24 cellular contexts compared by ENCODE assay signal in genomic region chr19:4034048-4035017, GRCh38. TPM values are rescaled to one million over a fixed set of nuclear protein-coding genes. Genes with fewer than 3 reads are reported as not detected.
DNase-seq lines count a peak whose midpoint lies in the region; ATAC-seq and TF ChIP-seq lines count a peak whose summit lies in the region.
"Had no signal": no experiment of that assay in that cellular context is flagged by ENCODE, and none has a peak within 500 bp of the region (broad histone marks: within the 10 kb centered on the region; RNA-seq: fewer than 3 reads in every experiment).

No MANE protein-coding gene starts in this region.

- no peak overlapping the region for H4K91ac ChIP-seq in IMR-90 (ENCODE audit: insufficient read depth, low read depth, low read length)

- TF ChIP-seq POLR2A in IMR-90 (IDR thresholded peaks at IDR 0.05; ENCODE audit: low read depth, low read length), result 0 out of 2 replicates have a peak, but pooled peaks have one; percentile 5

- no peaks in the 10 kb centered on the region for H3K27me3 ChIP-seq in IMR-90 (ENCODE audit: control insufficient read depth, insufficient read depth, low read length)
- no peaks in the 10 kb centered on the region for H3K27me3 ChIP-seq in SJCRH30
- H3K27me3 ChIP-seq: foreskin keratinocyte, left lung, sigmoid colon, upper lobe of left lung had no signal

- H3K9me3 ChIP-seq in IMR-90 (ENCODE audit: control insufficient read depth, insufficient read depth, low read length) (no peaks in the 10 kb centered on the region), OCI-LY7 (ENCODE audit: low read length) (peaks cover 10% of the 10 kb centered on the region), SJCRH30 (replicated peaks) (no peaks in the 10 kb centered on the region)
- H3K9me3 ChIP-seq: left lung, sigmoid colon, upper lobe of left lung had no signal

- peaks cover 21% of the 10 kb centered on the region; the same call in 1 of the 2 replicates for H4K20me1 ChIP-seq in IMR-90 (ENCODE audit: insufficient read depth, low read length)
- H4K20me1 ChIP-seq in OCI-LY7 (ENCODE audit: insufficient read depth, low read length), result no peaks in the 10 kb centered on the region

- peak; percentile 2; the same call in 1 of the 2 replicates for ATAC-seq in IMR-90 (ENCODE audit: low read depth)
- ATAC-seq in omental fat pad (ENCODE audit: low FRiP score), result no peak
- ATAC-seq: foreskin keratinocyte, GM23338, left lung had no signal

- H3K4ac ChIP-seq in IMR-90 (ENCODE audit: low read depth, low read length), result no peak overlapping the region

- no peak overlapping the region for H3K18ac ChIP-seq in IMR-90 (ENCODE audit: low read depth, low read length)

- dilution Hi-C loops in IMR-90 (cut with HindIII; ENCODE audit: low sequenced_read_pairs, unreplicated experiment), result no loop called here

- H3K9me2 ChIP-seq in OCI-LY7 (ENCODE audit: insufficient read depth, low read length), result no peaks in the 10 kb centered on the region

- H2BK5ac ChIP-seq in IMR-90 (ENCODE audit: low read depth, low read length, poor library complexity, severe bottlenecking), result no peak overlapping the region

- H4K8ac ChIP-seq in IMR-90 (ENCODE audit: low read depth in 2 of 2, low read length in 2 of 2), result no peak overlapping the region

- H3K9me1 ChIP-seq in IMR-90 (ENCODE audit: insufficient read depth, low read length), result peaks cover 14% of the 10 kb centered on the region

- H4K5ac ChIP-seq in IMR-90 (ENCODE audit: low read depth, low read length), result no peak overlapping the region

- no peak overlapping the region for H3K4me3 ChIP-seq in IMR-90 (ENCODE audit: insufficient read depth, low read depth, low read length)
- H3K4me3 ChIP-seq in OCI-LY7 (ENCODE audit: low read depth, low read length, poor library complexity, severe bottlenecking), result no peak overlapping the region
- H3K4me3 ChIP-seq in SJCRH30, result no peak overlapping the region
- H3K4me3 ChIP-seq: GM23338, left lung, sigmoid colon, upper lobe of left lung had no signal

- H2AFZ ChIP-seq in IMR-90 (replicated peaks; ENCODE audit: low read length, poor library complexity) (peak overlapping the region; percentile 5), OCI-LY7 (ENCODE audit: low read length) (no peak overlapping the region)
- H2AFZ ChIP-seq: GM23338 had no signal

- H3K56ac ChIP-seq in IMR-90 (ENCODE audit: extremely low read depth, insufficient read depth, low read length), result no peak overlapping the region

- DNase-seq in IMR-90, result no peak
- peak in 53 of 58 donors; percentile 27 to 92 (median 76) for DNase-seq in anterior cingulate cortex (lab: John Stamatoyannopoulos, UW)
- DNase-seq in inferior parietal cortex (ENCODE audit: extremely low spot score), result peak; percentile 67
- DNase-seq in posterior cingulate gyrus, result peak; percentile 79 to 99 (median 88)
- no peak for DNase-seq in OCI-LY7 (ENCODE audit: low spot score)
- DNase-seq in foreskin melanocyte, result no peak
- no peak for DNase-seq in omental fat pad (ENCODE audit: low spot score)
- no peak for DNase-seq in SJCRH30
- DNase-seq: activated CD4-positive, alpha-beta T cell treated with anti-CD3 and anti-CD28 coated beads, Interleukin-2, amount 50 U/mL, for 4 hours; activated naive CD4-positive, alpha-beta T cell treated with anti-CD3 and anti-CD28 coated beads, Interleukin-2, amount 10 ng/mL, durations not matched to agents 7 days and 5 days; Calu3; dermis blood vessel endothelial cell; EL; foreskin keratinocyte; NCI-H526 treated with DMSO at 0.1 percent for 48 hours; OCI-M1; SIG-M5; sigmoid colon; stimulated activated naive CD4-positive, alpha-beta T cell treated with Interleukin-2 at 50 U/mL for 16 hours; T-helper 2 cell had no signal

- H3K4me1 ChIP-seq in IMR-90 (ENCODE audit: control insufficient read depth, insufficient read depth, low read length) (no peaks in the 10 kb centered on the region), OCI-LY7 (ENCODE audit: insufficient read depth, low read length, poor library complexity, severe bottlenecking) (no peaks in the 10 kb centered on the region), SJCRH30 (no peaks in the 10 kb centered on the region)
- H3K4me1 ChIP-seq: foreskin keratinocyte had no signal

- intact Hi-C loops in IMR-90 (cut with micrococcal nuclease), result no loop called here
- intact Hi-C loops in posterior cingulate gyrus (cut with DNase I), result no loop called here
- intact Hi-C loops in OCI-LY7 (cut with micrococcal nuclease; ENCODE audit: unreplicated experiment), result no loop called here

- no peak overlapping the region for H2BK120ac ChIP-seq in IMR-90 (ENCODE audit: low read depth, low read length)

- no peak overlapping the region for H3K4me2 ChIP-seq in IMR-90 (ENCODE audit: low read depth, low read length)
- H3K4me2 ChIP-seq in OCI-LY7 (ENCODE audit: low read length), result no peak overlapping the region
- H3K4me2 ChIP-seq: GM23338 had no signal

- in situ Hi-C loops in IMR-90 (cut with MboI; ENCODE audit: low sequenced_read_pairs), result no loop called here

- no peak overlapping the region for H3K14ac ChIP-seq in IMR-90 (replicated peaks; ENCODE audit: low read depth, low read length)

- no TSS peak for BruUV-seq in IMR-90 (replicated peaks; lab: Mats Ljungman, UMichigan)
- BruUV-seq in OCI-LY7 (replicated peaks; lab: Mats Ljungman, UMichigan), result no TSS peak

- CTCF ChIA-PET in IMR-90 (lab: Yijun Ruan, JAX) (no interaction called here), OCI-LY7 (lab: Charles Lee; ENCODE audit: unreplicated experiment) (interaction anchor here (0.6 kb wide), 1 partner anchor 67 kb away, joined by 3 read pairs; no protein-coding TSS in a partner anchor)

- H2BK15ac ChIP-seq in IMR-90 (ENCODE audit: low read depth, low read length), result no peak overlapping the region

- no peak overlapping the region for H3K9ac ChIP-seq in IMR-90 (ENCODE audit: low read depth, low read length)

- TF ChIP-seq CTCF in IMR-90 (conservative IDR thresholded peaks at IDR 0.05; ENCODE audit: low read depth, low read length) (no peak), OCI-LY7 (conservative IDR thresholded peaks at IDR 0.05; ENCODE audit: low read length) (no peak), omental fat pad (IDR thresholded peaks at IDR 0.05) (no peak)

- no peak overlapping the region for H3K23ac ChIP-seq in IMR-90 (ENCODE audit: low read depth, low read length)

- peaks cover 12 to 17% of the 10 kb centered on the region in 2 experiments; a peak in 3 of 4 replicates for H3K79me1 ChIP-seq in IMR-90 (ENCODE audit: low read depth in 1 of 2, low read length in 2 of 2)

- H2AK5ac ChIP-seq in IMR-90 (ENCODE audit: low read depth, low read length), result no peak overlapping the region

- H2AK9ac ChIP-seq in IMR-90 (replicated peaks; ENCODE audit: low read depth, low read length, poor library complexity), result no peak overlapping the region

- no peak overlapping the region for H2BK20ac ChIP-seq in IMR-90 (ENCODE audit: low read depth, low read length)

- POLR2A ChIA-PET in IMR-90 (lab: Charles Lee; ENCODE audit: unreplicated experiment), result no interaction called here
- POLR2A ChIA-PET in OCI-LY7 (lab: Charles Lee), result no interaction called here

- H3K36me3 ChIP-seq in IMR-90 (ENCODE audit: control insufficient read depth, insufficient read depth, low read length) (peaks cover 63% of the 10 kb centered on the region), OCI-LY7 (ENCODE audit: insufficient read depth, low read length) (peaks cover 47% of the 10 kb centered on the region), SJCRH30 (peaks cover 3% of the 10 kb centered on the region; the same call in 1 of the 2 replicates)

- H3K27ac ChIP-seq in IMR-90 (ENCODE audit: insufficient read depth, low read length) (no peak overlapping the region), OCI-LY7 (ENCODE audit: low read depth, low read length, poor library complexity, severe bottlenecking) (no peak overlapping the region), SJCRH30 (no peak overlapping the region)
- H3K27ac ChIP-seq: foreskin keratinocyte, left lung, sigmoid colon, upper lobe of left lung, VCaP had no signal

- no peaks in the 10 kb centered on the region for H3K79me2 ChIP-seq in OCI-LY7 (ENCODE audit: insufficient read depth, low read depth, low read length)

- TF ChIP-seq RAD21 in IMR-90 (IDR thresholded peaks at IDR 0.05; ENCODE audit: low read length), result no peak

- 80% methylated on average over 8 of the region's 34 CpGs; no CpG with 5 or more reads in 1 of the 2 experiments for WGBS in IMR-90 (ENCODE audit: extremely low coverage in 2 of 2, insufficient read length in 1 of 2), 2 experiments

TF ChIP-seq in IMR-90, 13 proteins besides CTCF, POLR2A, EP300 and RAD21 (continues in another document):
- TF ChIP-seq NFE2L2 (IDR thresholded peaks at IDR 0.05; ENCODE audit: low read depth, low read length) (no peak), BHLHE40 (IDR thresholded peaks at IDR 0.05; ENCODE audit: low read depth, low read length) (no peak)

RNA-seq across cellular contexts. Expression of gene PIAS4, which starts 26.8 kb away (rescaled TPM):
- total RNA-seq in IMR-90 (2012; rRNA removed) (10.8 and 13.6 TPM in 2 replicates), OCI-LY7 (2022) (34.4 and 35.0 TPM in 2 replicates), omental fat pad (10 to 100 TPM; 10.6 to 21.6 (median 11.2) TPM)
- 12.1 and 16.6 TPM in 2 replicates for polyA plus RNA-seq in IMR-90 (2012; rRNA removed)
- 11.9 and 21.3 TPM in 2 replicates for polyA plus RNA-seq in IMR-90 (2012; cell fraction: cytosol; rRNA removed)
- polyA plus RNA-seq in IMR-90 (2012; cell fraction: nucleus; rRNA removed; ENCODE audit: low replicate concordance), result 12.0 and 20.3 TPM in 2 replicates
- 25.3 and 31.5 TPM in 2 replicates for total RNA-seq in OCI-LY7 (2014; rRNA removed; shearing (Covaris generic))
- 32.8 and 35.1 TPM in 2 replicates for total RNA-seq in SJCRH30 (2014; rRNA removed; shearing (Covaris generic))

RNA-seq across cellular contexts. Expression of gene ZBTB7A, which starts 32.4 kb away (rescaled TPM):
- total RNA-seq in IMR-90 (2012; rRNA removed) (3.2 and 4.2 TPM in 2 replicates), OCI-LY7 (2022) (29.3 and 31.2 TPM in 2 replicates), omental fat pad (10 to 100 TPM; 33.3 to 53.3 (median 38.4) TPM)
- polyA plus RNA-seq in IMR-90 (2012; rRNA removed), result 10.3 and 14.7 TPM in 2 replicates
- 6.9 and 17.2 TPM in 2 replicates for polyA plus RNA-seq in IMR-90 (2012; cell fraction: cytosol; rRNA removed)
- polyA plus RNA-seq in IMR-90 (2012; cell fraction: nucleus; rRNA removed; ENCODE audit: low replicate concordance), result 22.8 and 55.1 TPM in 2 replicates
- total RNA-seq in OCI-LY7 (2014; rRNA removed; shearing (Covaris generic)), result 13.1 and 17.2 TPM in 2 replicates
- 8.2 and 8.6 TPM in 2 replicates for total RNA-seq in SJCRH30 (2014; rRNA removed; shearing (Covaris generic))

RNA-seq across cellular contexts. Expression of gene EEF2, which starts 49.1 kb away (rescaled TPM):
- total RNA-seq in IMR-90 (2012; rRNA removed), result 1,727 and 2,161 TPM in 2 replicates
- 1,505 and 1,547 TPM in 2 replicates for polyA plus RNA-seq in IMR-90 (2012; rRNA removed)
- polyA plus RNA-seq in IMR-90 (2012; cell fraction: cytosol; rRNA removed), result 957 and 2,460 TPM in 2 replicates
- polyA plus RNA-seq in IMR-90 (2012; cell fraction: nucleus; rRNA removed; ENCODE audit: low replicate concordance), result 805 and 1,780 TPM in 2 replicates
- total RNA-seq in OCI-LY7 (2014; rRNA removed; shearing (Covaris generic)), result 1,633 and 1,634 TPM in 2 replicates
- total RNA-seq in OCI-LY7 (2022), result 3,507 and 3,668 TPM in 2 replicates
- 1,000 to 10,000 TPM; 1,922 to 2,283 (median 2,030) TPM for total RNA-seq in omental fat pad
- 1,658 and 1,674 TPM in 2 replicates for total RNA-seq in SJCRH30 (2014; rRNA removed; shearing (Covaris generic))

Comparison
In these comparisons a context has a peak if more than half of its experiments do, and no peak if none do; other contexts are left out.
1. DNase-seq: peak in anterior cingulate cortex (53 of 58), inferior parietal cortex (single experiment) and posterior cingulate gyrus (10 of 10); none in IMR-90 (single experiment), OCI-LY7 (single experiment), foreskin melanocyte (single experiment), omental fat pad (single experiment) and SJCRH30 (0 of 2).